In the genomic region with DNA sequence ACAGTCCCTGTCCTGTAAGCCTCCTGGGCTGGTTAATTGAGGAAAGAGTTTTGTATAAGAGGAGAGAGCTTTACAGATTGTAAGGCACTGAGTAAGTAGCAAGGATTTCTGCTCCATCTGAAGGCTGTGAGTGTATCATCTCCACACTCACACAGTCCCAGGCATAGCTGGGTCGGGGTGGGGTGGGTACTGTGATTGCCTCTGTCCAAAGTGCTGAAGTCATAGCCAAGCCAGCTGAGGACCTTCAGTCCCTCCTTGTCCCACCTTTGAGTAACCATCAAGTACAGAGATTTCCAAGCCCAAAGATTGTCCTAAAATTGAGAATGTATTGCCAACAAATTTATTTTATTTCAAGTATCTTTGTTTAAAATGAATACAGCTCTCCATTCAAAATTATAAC, we compare ENCODE assay signal across 1 cellular context.
TF ChIP-seq lines count a peak whose summit lies in the region.

No MANE protein-coding gene starts in this region.

TF ChIP-seq in HepG2, 621 proteins besides CTCF, POLR2A, EP300 and RAD21 (continued from another document):
- TF ChIP-seq ZXDC (CRISPR knock-in tag; IDR thresholded peaks at IDR 0.05) (no peak), ZMYM4 (CRISPR knock-in tag; IDR thresholded peaks at IDR 0.05) (no peak), ZNF543 (CRISPR knock-in tag; IDR thresholded peaks at IDR 0.05) (no peak), LBX2 (CRISPR knock-in tag; IDR thresholded peaks at IDR 0.05; ENCODE audit: borderline replicate concordance) (no peak), HHEX (CRISPR knock-in tag; IDR thresholded peaks at IDR 0.05) (no peak), REST (IDR thresholded peaks at IDR 0.05; ENCODE audit: borderline replicate concordance in 1 of 2, low read depth in 1 of 2, low read length in 2 of 2) (peak; percentile 83 to 95), ZNF432 (CRISPR knock-in tag; IDR thresholded peaks at IDR 0.05; ENCODE audit: borderline replicate concordance) (no peak), POLR2G (IDR thresholded peaks at IDR 0.05; ENCODE audit: low read depth, low read length) (no peak), ISX (CRISPR knock-in tag; conservative IDR thresholded peaks at IDR 0.05) (no peak), ZNF703 (CRISPR knock-in tag; IDR thresholded peaks at IDR 0.05; ENCODE audit: borderline replicate concordance) (no peak)
- TF ChIP-seq, protein P1, sequence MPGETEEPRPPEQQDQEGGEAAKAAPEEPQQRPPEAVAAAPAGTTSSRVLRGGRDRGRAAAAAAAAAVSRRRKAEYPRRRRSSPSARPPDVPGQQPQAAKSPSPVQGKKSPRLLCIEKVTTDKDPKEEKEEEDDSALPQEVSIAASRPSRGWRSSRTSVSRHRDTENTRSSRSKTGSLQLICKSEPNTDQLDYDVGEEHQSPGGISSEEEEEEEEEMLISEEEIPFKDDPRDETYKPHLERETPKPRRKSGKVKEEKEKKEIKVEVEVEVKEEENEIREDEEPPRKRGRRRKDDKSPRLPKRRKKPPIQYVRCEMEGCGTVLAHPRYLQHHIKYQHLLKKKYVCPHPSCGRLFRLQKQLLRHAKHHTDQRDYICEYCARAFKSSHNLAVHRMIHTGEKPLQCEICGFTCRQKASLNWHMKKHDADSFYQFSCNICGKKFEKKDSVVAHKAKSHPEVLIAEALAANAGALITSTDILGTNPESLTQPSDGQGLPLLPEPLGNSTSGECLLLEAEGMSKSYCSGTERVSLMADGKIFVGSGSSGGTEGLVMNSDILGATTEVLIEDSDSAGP (CRISPR knock-in tag; IDR thresholded peaks at IDR 0.05; ENCODE audit: borderline replicate concordance) = no peak
- TF ChIP-seq, protein P2, sequence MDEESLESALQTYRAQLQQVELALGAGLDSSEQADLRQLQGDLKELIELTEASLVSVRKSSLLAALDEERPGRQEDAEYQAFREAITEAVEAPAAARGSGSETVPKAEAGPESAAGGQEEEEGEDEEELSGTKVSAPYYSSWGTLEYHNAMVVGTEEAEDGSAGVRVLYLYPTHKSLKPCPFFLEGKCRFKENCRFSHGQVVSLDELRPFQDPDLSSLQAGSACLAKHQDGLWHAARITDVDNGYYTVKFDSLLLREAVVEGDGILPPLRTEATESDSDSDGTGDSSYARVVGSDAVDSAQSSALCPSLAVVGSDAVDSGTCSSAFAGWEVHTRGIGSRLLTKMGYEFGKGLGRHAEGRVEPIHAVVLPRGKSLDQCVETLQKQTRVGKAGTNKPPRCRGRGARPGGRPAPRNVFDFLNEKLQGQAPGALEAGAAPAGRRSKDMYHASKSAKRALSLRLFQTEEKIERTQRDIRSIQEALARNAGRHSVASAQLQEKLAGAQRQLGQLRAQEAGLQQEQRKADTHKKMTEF (CRISPR knock-in tag; IDR thresholded peaks at IDR 0.05) = no peak
